Comparison of ENCODE assay signal across 28 cellular contexts in the genomic region with DNA sequence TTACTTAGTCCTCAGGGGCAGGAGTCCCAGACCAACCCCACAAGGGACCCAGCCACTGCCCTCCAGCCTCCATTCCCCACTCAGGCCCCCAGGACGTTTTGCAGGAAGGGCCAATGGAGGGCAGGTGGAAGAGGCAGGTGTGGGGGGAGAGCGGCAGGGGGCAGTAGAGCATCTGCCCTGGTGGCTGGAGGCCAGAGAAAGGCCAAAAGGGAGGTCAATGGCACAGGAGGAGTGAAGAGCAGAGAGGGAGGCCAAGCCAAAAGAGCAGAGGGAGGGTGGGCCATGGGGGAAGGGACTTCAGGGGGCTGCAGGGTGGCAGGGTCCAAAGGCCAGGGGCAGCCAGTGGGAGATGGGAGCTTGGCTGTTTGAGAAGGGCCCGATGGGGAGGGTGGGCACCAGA. TPM values are rescaled to one million over a fixed set of nuclear protein-coding genes. Genes with fewer than 3 reads are reported as not detected.
DNase-seq lines count a peak whose midpoint lies in the region; ATAC-seq and TF ChIP-seq lines count a peak whose summit lies in the region.
"Had no signal": no experiment of that assay in that cellular context is flagged by ENCODE, and none has a peak within 500 bp of the region (broad histone marks: within the 10 kb centered on the region; RNA-seq: fewer than 3 reads in every experiment).

No MANE protein-coding gene starts in this region.

- peaks cover 0 to 5% (median under 1%) of the 10 kb centered on the region in 4 donors for H3K9me3 ChIP-seq in stomach
- H3K9me3 ChIP-seq: adrenal gland, breast epithelium had no signal

- 50 to 73% (median 61%) methylated on average over 3 of the region's 3 CpGs for WGBS in stomach, 5 donors

- H3K4me1 Mint-ChIP-seq in activated naive CD8-positive, alpha-beta T cell treated with anti-CD3 and anti-CD28 coated beads, Interleukin-2, amount 50 U/mL, for 24 hours: peaks cover 33% of the 10 kb centered on the region
- peaks cover 31% of the 10 kb centered on the region for H3K4me1 Mint-ChIP-seq in activated naive CD8-positive, alpha-beta T cell treated with anti-CD3 and anti-CD28 coated beads for 36 hours
- peaks cover 65% of the 10 kb centered on the region for H3K4me1 Mint-ChIP-seq in dendritic cell treated with granulocyte-macrophage colony-stimulating factor and Interleukin-4, amounts not matched to agents 40 ng/mL and 50 ng/mL, for 4 days (ENCODE audit: low read depth)

- no peaks in the 10 kb centered on the region for H3K36me3 ChIP-seq in stomach
- H3K36me3 ChIP-seq: adrenal gland, BLaER1, breast epithelium, spleen had no signal

- no peak overlapping the region for H3K27ac ChIP-seq in stomach
- H3K27ac ChIP-seq: adrenal gland, BLaER1, breast epithelium, dorsolateral prefrontal cortex had no signal

- intact Hi-C loops in dendritic cell treated with granulocyte-macrophage colony-stimulating factor and Interleukin-4, amounts not matched to agents 40 ng/mL and 50 ng/mL, for 4 days (cut with micrococcal nuclease): loop anchor here (2.0 kb wide), 1 partner anchor 18 kb away; the partner anchor contains the start of gene GPR55
- intact Hi-C loops in stomach (cut with DNase I; ENCODE audit: low total_unique reads): no loop called here

- TF ChIP-seq CTCF in stomach (IDR thresholded peaks at IDR 0.05): no peak

- TF ChIP-seq EP300 in stomach (IDR thresholded peaks at IDR 0.05): no peak

- H3K9me3 Mint-ChIP-seq in activated naive CD8-positive, alpha-beta T cell treated with anti-CD3 and anti-CD28 coated beads, Interleukin-2, amount 50 U/mL, for 24 hours: peaks cover 4% of the 10 kb centered on the region
- peaks cover 3% of the 10 kb centered on the region for H3K9me3 Mint-ChIP-seq in activated naive CD8-positive, alpha-beta T cell treated with anti-CD3 and anti-CD28 coated beads for 36 hours
- H3K9me3 Mint-ChIP-seq in dendritic cell treated with granulocyte-macrophage colony-stimulating factor and Interleukin-4, amounts not matched to agents 40 ng/mL and 50 ng/mL, for 4 days: peaks cover 6% of the 10 kb centered on the region
- H3K9me3 Mint-ChIP-seq: activated CD4-positive, alpha-beta T cell treated with anti-CD3 and anti-CD28 coated beads, Interleukin-2, amount 10 ng/mL, durations not matched to agents 24 days and 14 days had no signal

- H3K4me3 ChIP-seq in stomach: no peak overlapping the region
- H3K4me3 ChIP-seq: adrenal gland, BLaER1, breast epithelium, dorsolateral prefrontal cortex, spleen had no signal

- DNase-seq in activated naive CD8-positive, alpha-beta T cell treated with anti-CD3 and anti-CD28 coated beads, Interleukin-2, amount 50 U/mL, for 24 hours: no peak
- DNase-seq in activated naive CD8-positive, alpha-beta T cell treated with anti-CD3 and anti-CD28 coated beads for 36 hours: no peak
- DNase-seq in HuH-7.5 (ENCODE audit: low spot score): peak; percentile 55
- peak; percentile 11 for DNase-seq in stomach
- DNase-seq in NCI-H2227 (lab: John Stamatoyannopoulos, UW; ENCODE audit: unreplicated experiment): no peak
- no peak for DNase-seq in NCI-H1694 treated with DMSO at 0.1 percent for 48 hours (lab: John Stamatoyannopoulos, UW)
- DNase-seq: activated CD4-positive, alpha-beta T cell treated with anti-CD3 and anti-CD28 coated beads, Interleukin-2, amount 10 ng/mL, durations not matched to agents 24 days and 14 days; activated gamma-delta T cell; Calu3; dorsolateral prefrontal cortex; foreskin fibroblast; NCI-H1417 treated with DMSO at 0.1 percent for 48 hours; NCI-H526; OCI-M1; SHP77; spleen; stimulated activated CD4-positive, alpha-beta T cell treated with anti-CD3 and anti-CD28 coated beads, Interleukin-4, amount 100 ng/mL, for 24 hours; T-cell had no signal

- H3K4me1 ChIP-seq in stomach: peaks cover 0 to 6% (median 0%) of the 10 kb centered on the region in 4 donors
- H3K4me1 ChIP-seq: adrenal gland, BLaER1, breast epithelium had no signal

- ATAC-seq in activated naive CD8-positive, alpha-beta T cell treated with anti-CD3 and anti-CD28 coated beads, Interleukin-2, amount 50 U/mL, for 24 hours: no peak
- ATAC-seq in GM18909 (IDR thresholded peaks at IDR 0.05; ENCODE audit: poor library complexity, unreplicated experiment): no peak
- ATAC-seq: T-cell had no signal

- H3K27ac Mint-ChIP-seq in activated naive CD8-positive, alpha-beta T cell treated with anti-CD3 and anti-CD28 coated beads, Interleukin-2, amount 50 U/mL, for 24 hours: peak overlapping the region; percentile 6
- H3K27ac Mint-ChIP-seq in activated naive CD8-positive, alpha-beta T cell treated with anti-CD3 and anti-CD28 coated beads for 36 hours: no peak overlapping the region
- H3K27ac Mint-ChIP-seq in dendritic cell treated with granulocyte-macrophage colony-stimulating factor and Interleukin-4, amounts not matched to agents 40 ng/mL and 50 ng/mL, for 4 days: peak overlapping the region; percentile 86

- peaks cover 11% of the 10 kb centered on the region for H3K27me3 Mint-ChIP-seq in activated naive CD8-positive, alpha-beta T cell treated with anti-CD3 and anti-CD28 coated beads, Interleukin-2, amount 50 U/mL, for 24 hours
- H3K27me3 Mint-ChIP-seq in activated naive CD8-positive, alpha-beta T cell treated with anti-CD3 and anti-CD28 coated beads for 36 hours: peaks cover 6% of the 10 kb centered on the region
- H3K27me3 Mint-ChIP-seq in dendritic cell treated with granulocyte-macrophage colony-stimulating factor and Interleukin-4, amounts not matched to agents 40 ng/mL and 50 ng/mL, for 4 days: peaks cover 5% of the 10 kb centered on the region

- TF ChIP-seq POLR2A in stomach (IDR thresholded peaks at IDR 0.05): no peak

- peaks cover 2% of the 10 kb centered on the region for H3K36me3 Mint-ChIP-seq in activated naive CD8-positive, alpha-beta T cell treated with anti-CD3 and anti-CD28 coated beads, Interleukin-2, amount 50 U/mL, for 24 hours (ENCODE audit: low read depth)
- peaks cover 9% of the 10 kb centered on the region for H3K36me3 Mint-ChIP-seq in activated naive CD8-positive, alpha-beta T cell treated with anti-CD3 and anti-CD28 coated beads for 36 hours
- peaks cover 7% of the 10 kb centered on the region for H3K36me3 Mint-ChIP-seq in dendritic cell treated with granulocyte-macrophage colony-stimulating factor and Interleukin-4, amounts not matched to agents 40 ng/mL and 50 ng/mL, for 4 days (ENCODE audit: low read depth)
- H3K36me3 Mint-ChIP-seq: T-cell had no signal

- H3K27me3 ChIP-seq in stomach: peaks cover 0 to 19% (median 0%) of the 10 kb centered on the region in 3 donors
- H3K27me3 ChIP-seq: adrenal gland, BLaER1, breast epithelium, dorsolateral prefrontal cortex had no signal

- H3K4me3 Mint-ChIP-seq in activated naive CD8-positive, alpha-beta T cell treated with anti-CD3 and anti-CD28 coated beads, Interleukin-2, amount 50 U/mL, for 24 hours: no peak overlapping the region
- no peak overlapping the region for H3K4me3 Mint-ChIP-seq in activated naive CD8-positive, alpha-beta T cell treated with anti-CD3 and anti-CD28 coated beads for 36 hours
- H3K4me3 Mint-ChIP-seq in dendritic cell treated with granulocyte-macrophage colony-stimulating factor and Interleukin-4, amounts not matched to agents 40 ng/mL and 50 ng/mL, for 4 days: no peak overlapping the region
- H3K4me3 Mint-ChIP-seq: activated CD4-positive, alpha-beta T cell treated with anti-CD3 and anti-CD28 coated beads, Interleukin-2, amount 10 ng/mL, durations not matched to agents 24 days and 14 days; T-cell had no signal

RNA-seq across cellular contexts. Expression of gene GPR55, which starts 17.3 kb away (rescaled TPM):
- total RNA-seq in activated naive CD8-positive, alpha-beta T cell treated with anti-CD3 and anti-CD28 coated beads for 36 hours: 10 to 100 TPM; 18.8 to 20.4 TPM
- total RNA-seq in stomach: under 1 TPM in 1 of 5 donors, not detected in 4; 0.37 TPM
- under 1 TPM in 2 of 3 donors, not detected in 1; 0.13 to 0.19 TPM for polyA plus RNA-seq in stomach
- total RNA-seq: Calu3, Daoy, renal cortical epithelial cell had no signal

RNA-seq across cellular contexts. Expression of gene SPATA3, which starts 53.5 kb away (rescaled TPM):
- not detected for total RNA-seq in activated naive CD8-positive, alpha-beta T cell treated with anti-CD3 and anti-CD28 coated beads for 36 hours
- total RNA-seq in stomach: not detected
- not detected for polyA plus RNA-seq in stomach
- total RNA-seq: A673; activated CD4-positive, alpha-beta T cell treated with anti-CD3 and anti-CD28 coated beads, Interleukin-2, amount 10 ng/mL, durations not matched to agents 24 days and 14 days; adrenal gland; breast epithelium; Calu3; Daoy; renal cortical epithelial cell; spleen; subcutaneous adipose tissue; T-cell; urinary bladder had no signal
- polyA plus RNA-seq: adrenal gland, spleen, urinary bladder had no signal

Comparison
In these comparisons a context has a peak if more than half of its experiments do, and no peak if none do; other contexts are left out.
1. DNase-seq: peak in HuH-7.5 (single experiment) and stomach (single experiment); none in activated naive CD8-positive, alpha-beta T cell treated with anti-CD3 and anti-CD28 coated beads, Interleukin-2, amount 50 U/mL, for 24 hours (single experiment), activated naive CD8-positive, alpha-beta T cell treated with anti-CD3 and anti-CD28 coated beads for 36 hours (single experiment), NCI-H2227 (single experiment) and NCI-H1694 treated with DMSO at 0.1 percent for 48 hours (single experiment).
2. RNA of gene GPR55, which starts 17.3 kb away (total RNA-seq): 18.8 to 20.4 TPM in activated naive CD8-positive, alpha-beta T cell treated with anti-CD3 and anti-CD28 coated beads for 36 hours; 0.37 TPM in stomach; every median in the first group is over 10 times any median in the second.